Comparison of ENCODE assay signal across 21 cellular contexts in genomic region chr16:83723244-83723643, GRCh38.
"Had no signal": no experiment of that assay in that cellular context is flagged by ENCODE, and none has a peak within 500 bp of the region (broad histone marks: within the 10 kb centered on the region; RNA-seq: fewer than 3 reads in every experiment).

No MANE protein-coding gene starts in this region.

- H3K4me1 ChIP-seq: gastroesophageal sphincter, prostate gland, sigmoid colon, stomach, vagina had no signal

- H3K36me3 Mint-ChIP-seq: naive thymus-derived CD8-positive, alpha-beta T cell; stimulated activated effector memory CD8-positive, alpha-beta T cell treated with anti-CD3 and anti-CD28 coated beads, Interleukin-12 subunit alpha, Interleukin-12 subunit beta, amount 100 ng/mL, for 72 hours had no signal

- H3K9me3 Mint-ChIP-seq: stimulated activated effector memory CD8-positive, alpha-beta T cell treated with anti-CD3 and anti-CD28 coated beads, Interleukin-12 subunit alpha, Interleukin-12 subunit beta, amount 100 ng/mL, for 72 hours had no signal

- ATAC-seq: gastroesophageal sphincter; left lobe of liver; naive thymus-derived CD8-positive, alpha-beta T cell; right cardiac atrium; stimulated activated effector memory CD8-positive, alpha-beta T cell treated with anti-CD3 and anti-CD28 coated beads, Interleukin-12 subunit alpha, Interleukin-12 subunit beta, amount 100 ng/mL, for 72 hours had no signal

- H3K27ac Mint-ChIP-seq: naive thymus-derived CD8-positive, alpha-beta T cell; nephron progenitor cell; stimulated activated effector memory CD8-positive, alpha-beta T cell treated with anti-CD3 and anti-CD28 coated beads, Interleukin-12 subunit alpha, Interleukin-12 subunit beta, amount 100 ng/mL, for 72 hours had no signal

- DNase-seq: dorsolateral prefrontal cortex; effector CD4-positive, alpha-beta T cell; foreskin fibroblast; mesendoderm; midbrain; naive thymus-derived CD8-positive, alpha-beta T cell; nephron progenitor cell; nucleus accumbens; right cardiac atrium; sigmoid colon; stimulated activated CD4-positive, alpha-beta T cell treated with anti-CD3 and anti-CD28 coated beads, Interleukin-2, amount 100 ng/mL, for 24 hours; stimulated activated CD4-positive, alpha-beta T cell treated with anti-CD3 and anti-CD28 coated beads, Interleukin-4, amount 100 ng/mL, for 24 hours; stimulated activated naive CD4-positive, alpha-beta T cell treated with Interleukin-2 at 50 U/mL for 16 hours; stomach; thyroid gland; trophoblast cell had no signal

- H3K27me3 ChIP-seq: dorsolateral prefrontal cortex, gastroesophageal sphincter, sigmoid colon, stomach, thyroid gland, vagina had no signal

- H3K9me3 ChIP-seq: gastroesophageal sphincter, prostate gland, sigmoid colon, stomach, thyroid gland, vagina had no signal

- H3K36me3 ChIP-seq: gastroesophageal sphincter, prostate gland, sigmoid colon, stomach, thyroid gland, vagina had no signal

- H3K4me3 ChIP-seq: dorsolateral prefrontal cortex, gastroesophageal sphincter, prostate gland, sigmoid colon, stomach, thyroid gland, vagina had no signal

- H3K4me3 Mint-ChIP-seq: naive thymus-derived CD8-positive, alpha-beta T cell; nephron progenitor cell; stimulated activated effector memory CD8-positive, alpha-beta T cell treated with anti-CD3 and anti-CD28 coated beads, Interleukin-12 subunit alpha, Interleukin-12 subunit beta, amount 100 ng/mL, for 72 hours had no signal

- H3K27ac ChIP-seq: dorsolateral prefrontal cortex, gastroesophageal sphincter, prostate gland, sigmoid colon, stomach, thyroid gland, vagina had no signal
